Comparison of ENCODE assay signal across 8 cellular contexts in genomic region chr1:173122958-173123852, GRCh38.
DNase-seq lines count a peak whose midpoint lies in the region; FAIRE-seq and TF ChIP-seq lines count a peak whose summit lies in the region.

No MANE protein-coding gene starts in this region.

- TF ChIP-seq CTCF in choroid plexus epithelial cell (conservative IDR thresholded peaks at IDR 0.05; ENCODE audit: low read depth, low read length) = no peak
- no peak for TF ChIP-seq CTCF in kidney (IDR thresholded peaks at IDR 0.05; ENCODE audit: borderline replicate concordance, extremely low read depth, insufficient read depth)

- intact Hi-C loops in kidney (cut with DNase I) = no loop called here

- H3K4me3 ChIP-seq in choroid plexus epithelial cell (ENCODE audit: low read depth, low read length) = peak overlapping the region; percentile 36
- peak overlapping the region; percentile 16 to 48 for H3K4me3 ChIP-seq in kidney (ENCODE audit: low read length in 2 of 2)
- H3K4me3 ChIP-seq in small intestine (ENCODE audit: low read depth in 1 of 2, low read length in 2 of 2) = no peak overlapping the region

- H3K27ac ChIP-seq in kidney (ENCODE audit: low read depth in 2 of 2, low read length in 2 of 2) (peak overlapping the region; percentile 71 to 87), small intestine (ENCODE audit: low read depth in 1 of 2, low read length in 1 of 2) (peak overlapping the region; percentile 89 to 94)

- H3K9me3 ChIP-seq in kidney (ENCODE audit: control insufficient read depth in 1 of 2, low read length in 2 of 2) (no peaks in the 10 kb centered on the region), small intestine (ENCODE audit: control insufficient read depth, low read depth) (no peaks in the 10 kb centered on the region)

- 12 to 29% (median 26%) methylated on average over 12 of the region's 12 CpGs for WGBS in small intestine, 3 donors

- peak overlapping the region in 1 of 2 donors; percentile 29 for H3K9ac ChIP-seq in kidney (ENCODE audit: low read length in 2 of 2)

- DNase-seq in GM04504 (ENCODE audit: low read depth) (peak; percentile 87), NCI-H460 (ENCODE audit: extremely low read depth, low read depth) (peak; percentile 84), choroid plexus epithelial cell (ENCODE audit: low read depth) (peak; percentile 96), kidney (peak; percentile 91), small intestine (peak; percentile 96), cerebellar cortex (ENCODE audit: low spot score) (no peak), NCI-H1092 (lab: John Stamatoyannopoulos, UW) (no peak), NCI-H510A treated with DMSO at 0.1 percent for 48 hours (lab: John Stamatoyannopoulos, UW) (no peak)

- FAIRE-seq in kidney (lab: Jason Lieb, UNC) = no peak
- FAIRE-seq in small intestine (lab: Jason Lieb, UNC) = no peak

- H3K4me1 ChIP-seq in kidney (ENCODE audit: control insufficient read depth in 1 of 2, insufficient read depth in 1 of 2, low read depth in 1 of 2, low read length in 2 of 2) = peaks cover 9 to 16% of the 10 kb centered on the region in 2 donors
- peaks cover 0 to 2% of the 10 kb centered on the region in 2 donors for H3K4me1 ChIP-seq in small intestine (ENCODE audit: control insufficient read depth in 2 of 2, insufficient read depth in 1 of 2, low read depth in 1 of 2, low read length in 1 of 2)

- H3K36me3 ChIP-seq in kidney (ENCODE audit: control insufficient read depth in 1 of 2, insufficient read depth in 2 of 2, low read length in 2 of 2) (no peaks in the 10 kb centered on the region), small intestine (ENCODE audit: control insufficient read depth in 2 of 2, insufficient read depth in 2 of 2, low read length in 2 of 2) (no peaks in the 10 kb centered on the region)

- H3K27me3 ChIP-seq in small intestine (ENCODE audit: control insufficient read depth in 2 of 2, insufficient read depth in 2 of 2, low read length in 2 of 2) = no peaks in the 10 kb centered on the region

Comparison
In these comparisons a context has a peak if more than half of its experiments do, and no peak if none do; other contexts are left out.
1. DNase-seq: peak in GM04504 (single experiment), NCI-H460 (single experiment), choroid plexus epithelial cell (single experiment), kidney (single experiment) and small intestine (single experiment); none in cerebellar cortex (single experiment), NCI-H1092 (single experiment) and NCI-H510A treated with DMSO at 0.1 percent for 48 hours (single experiment).
2. H3K4me3 ChIP-seq: peak in choroid plexus epithelial cell (single experiment) and kidney (2 of 2); none in small intestine (0 of 2).